In genomic region chr17:28105501-28105900, GRCh38 we compare ENCODE assay signal across 20 cellular contexts.
"Had no signal": no experiment of that assay in that cellular context is flagged by ENCODE, and none has a peak within 500 bp of the region (broad histone marks: within the 10 kb centered on the region; RNA-seq: fewer than 3 reads in every experiment).

No MANE protein-coding gene starts in this region.

- H3K4me1 ChIP-seq: sigmoid colon, stomach, testis had no signal

- ATAC-seq: activated CD4-positive, CD25-positive, alpha-beta regulatory T cell treated with anti-CD3 and anti-CD28 coated beads, Interleukin-2, amount 50 U/mL, for 24 hours; left lobe of liver; stimulated activated effector memory CD8-positive, alpha-beta T cell treated with anti-CD3 and anti-CD28 coated beads, Interleukin-12 subunit alpha, Interleukin-12 subunit beta, amount 100 ng/mL, for 72 hours had no signal

- H3K27ac ChIP-seq: hepatocyte, sigmoid colon, stomach, testis had no signal

- H3K36me3 ChIP-seq: sigmoid colon, stomach had no signal

- H3K9me3 ChIP-seq: sigmoid colon, stomach, testis had no signal

- DNase-seq: activated CD4-positive, alpha-beta T cell treated with anti-CD3 and anti-CD28 coated beads, Interleukin-2, amount 50 U/mL, for 1 hour; activated CD8-positive, alpha-beta memory T cell treated with anti-CD3 and anti-CD28 coated beads, Interleukin-2, amount 50 U/mL, for 4 hours; activated effector memory CD4-positive, alpha-beta T cell treated with Interleukin-2 at 50 U/mL for 16 hours; activated naive CD4-positive, alpha-beta T cell treated with anti-CD3 and anti-CD28 coated beads, Interleukin-2, amount 50 U/mL, for 16 hours; activated T-cell treated with anti-CD3 and anti-CD28 coated beads, Interleukin-2, amount 50 U/mL, for 48 hours; effector memory CD4-positive, alpha-beta T cell; foreskin fibroblast; midbrain; nephron progenitor cell; nucleus accumbens; posterior cingulate gyrus; sigmoid colon; stimulated activated CD4-positive, alpha-beta T cell treated with anti-CD3 and anti-CD28 coated beads, Interleukin-4, amount 100 ng/mL, for 24 hours; stomach; testis had no signal

- H3K4me3 ChIP-seq: hepatocyte, lung, sigmoid colon, stomach, testis had no signal

- H3K27me3 ChIP-seq: hepatocyte, sigmoid colon, stomach, testis had no signal
